In genomic region chr3:187264946-187265345, GRCh38 we compare ENCODE assay signal across 16 cellular contexts. TPM values are rescaled to one million over a fixed set of nuclear protein-coding genes. Genes with fewer than 3 reads are reported as not detected.
DNase-seq lines count a peak whose midpoint lies in the region; ATAC-seq and TF ChIP-seq lines count a peak whose summit lies in the region.
"Had no signal": no experiment of that assay in that cellular context is flagged by ENCODE, and none has a peak within 500 bp of the region (broad histone marks: within the 10 kb centered on the region; RNA-seq: fewer than 3 reads in every experiment).

No MANE protein-coding gene starts in this region.

- H3K4me3 ChIP-seq in GM23248 (no peak overlapping the region), lung (no peak overlapping the region), suprapubic skin (no peak overlapping the region)

- DNase-seq in GM23248 (peak; percentile 46), dermis blood vessel endothelial cell (peak; percentile 5), lung (ENCODE audit: low spot score) (no peak), suprapubic skin (ENCODE audit: low spot score in 2 of 2) (no peak), NCI-H2171 treated with DMSO at 0.1 percent for 48 hours (lab: John Stamatoyannopoulos, UW) (no peak), medulla oblongata (ENCODE audit: extremely low spot score) (no peak), NCI-H2081 treated with DMSO at 0.1 percent for 48 hours (lab: John Stamatoyannopoulos, UW) (no peak)
- DNase-seq: CD4-positive, alpha-beta T cell; effector memory CD8-positive, alpha-beta T cell; glutamatergic neuron; kidney; naive thymus-derived CD8-positive, alpha-beta T cell; T-helper 17 cell had no signal

- no peaks in the 10 kb centered on the region for H4K20me1 ChIP-seq in GM23248 (ENCODE audit: insufficient read depth)

- no peaks in the 10 kb centered on the region for H3K79me2 ChIP-seq in GM23248 (ENCODE audit: insufficient read depth)

- no peak for TF ChIP-seq POLR2A in suprapubic skin (IDR thresholded peaks at IDR 0.05)

- no peak for ATAC-seq in lung (ENCODE audit: insufficient read depth, low FRiP score)
- ATAC-seq: activated CD4-positive, CD25-positive, alpha-beta regulatory T cell treated with anti-CD3 and anti-CD28 coated beads, Interleukin-2, amount 50 U/mL, for 24 hours; effector memory CD8-positive, alpha-beta T cell; HCT116; naive thymus-derived CD8-positive, alpha-beta T cell; T-helper 17 cell had no signal

- no peak overlapping the region for H2AFZ ChIP-seq in GM23248

- H3K27me3 ChIP-seq in GM23248 (replicated peaks; ENCODE audit: insufficient read depth) (no peaks in the 10 kb centered on the region), lung (ENCODE audit: control insufficient read depth, insufficient read depth) (no peaks in the 10 kb centered on the region), suprapubic skin (no peaks in the 10 kb centered on the region)

- no peak for TF ChIP-seq CTCF in lung (IDR thresholded peaks at IDR 0.05; ENCODE audit: control extremely low read depth, extremely low read depth)
- TF ChIP-seq CTCF in suprapubic skin (IDR thresholded peaks at IDR 0.05): no peak

- H3K27ac ChIP-seq in GM23248 (peak overlapping the region; percentile 72), lung (ENCODE audit: low read depth in 1 of 2, low read length in 1 of 2) (peak overlapping the region; percentile 6 to 84), suprapubic skin (peak overlapping the region; percentile 6)

- in situ Hi-C loops in GM23248 (cut with MboI): no loop called here

- H3K4me2 ChIP-seq in GM23248 (ENCODE audit: unreplicated experiment): peak overlapping the region; percentile 66

- TF ChIP-seq EP300 in suprapubic skin (IDR thresholded peaks at IDR 0.05): no peak

- H3F3A ChIP-seq in GM23248 (ENCODE audit: insufficient read depth): peaks cover 61% of the 10 kb centered on the region

- no peaks in the 10 kb centered on the region for H3K9me2 ChIP-seq in GM23248 (ENCODE audit: insufficient read depth)

- H3K9ac ChIP-seq in GM23248: no peak overlapping the region

- H3K9me3 ChIP-seq in GM23248 (ENCODE audit: low read depth): no peaks in the 10 kb centered on the region
- H3K9me3 ChIP-seq in lung (ENCODE audit: control insufficient read depth in 2 of 2, insufficient read depth in 1 of 2, low read length in 1 of 2): peaks cover 2 to 6% of the 10 kb centered on the region in 2 donors
- H3K9me3 ChIP-seq in suprapubic skin: no peaks in the 10 kb centered on the region

- WGBS in GM23248 (ENCODE audit: low coverage in 1 of 2, low lambda C conversion rate in 2 of 2, missing lambda C conversion rate in 2 of 2), 2 experiments: 87 to 93% methylated on average over 2 of the region's 2 CpGs
- 90 to 99% methylated on average over 2 of the region's 2 CpGs for WGBS in lung, 2 donors
- WGBS in suprapubic skin: 94% methylated on average over 2 of the region's 2 CpGs

- peaks cover 7% of the 10 kb centered on the region; the same call in 1 of the 2 replicates for H3K36me3 ChIP-seq in GM23248 (ENCODE audit: low read depth)
- no peaks in the 10 kb centered on the region for H3K36me3 ChIP-seq in lung (ENCODE audit: control insufficient read depth in 2 of 2, insufficient read depth in 2 of 2, low read length in 2 of 2)
- no peaks in the 10 kb centered on the region for H3K36me3 ChIP-seq in suprapubic skin

- H3K4me1 ChIP-seq in GM23248 (ENCODE audit: insufficient read depth) (peaks cover 43% of the 10 kb centered on the region), lung (ENCODE audit: control insufficient read depth in 2 of 2, insufficient read depth in 2 of 2, low read length in 2 of 2) (peaks cover 6 to 34% of the 10 kb centered on the region in 2 donors), suprapubic skin (peaks cover 16% of the 10 kb centered on the region)

RNA-seq across cellular contexts. Expression of gene MASP1, which starts 26.6 kb away (rescaled TPM):
- total RNA-seq in GM23248 (2014; rRNA removed; shearing (Covaris generic)): 32.1 and 52.3 TPM in 2 replicates
- polyA plus RNA-seq in GM23248 (2016; fragmentation: Nextera tagmentation; extraction: Ambion mirVana) (32.8 and 37.3 TPM in 2 replicates), lung (under 1 TPM; 0.31 to 0.47 TPM)
- total RNA-seq in dermis blood vessel endothelial cell (0.68 and 2.3 TPM in 2 replicates), lung (1 to 10 TPM in 1 of 2 donors, under 1 TPM in 1; 0.71 to 8.3 TPM), suprapubic skin (1 to 10 TPM; 1.0 to 6.0 (median 2.4) TPM)
- total RNA-seq: CD4-positive, alpha-beta T cell; naive thymus-derived CD8-positive, alpha-beta T cell had no signal
- polyA plus RNA-seq: IgD-negative memory B cell; naive thymus-derived CD8-positive, alpha-beta T cell had no signal

Comparison
In these comparisons a context has a peak if more than half of its experiments do, and no peak if none do; other contexts are left out.
1. DNase-seq: peak in GM23248 (single experiment) and dermis blood vessel endothelial cell (single experiment); none in lung (single experiment), suprapubic skin (0 of 2), NCI-H2171 treated with DMSO at 0.1 percent for 48 hours (single experiment), medulla oblongata (single experiment) and NCI-H2081 treated with DMSO at 0.1 percent for 48 hours (single experiment).
2. H3K27ac ChIP-seq: peak in every context shown above with its lines; median percentile 72 in GM23248; 45 in lung; 6 in suprapubic skin.